ENCODE assay signal across 8 cellular contexts in the genomic region with DNA sequence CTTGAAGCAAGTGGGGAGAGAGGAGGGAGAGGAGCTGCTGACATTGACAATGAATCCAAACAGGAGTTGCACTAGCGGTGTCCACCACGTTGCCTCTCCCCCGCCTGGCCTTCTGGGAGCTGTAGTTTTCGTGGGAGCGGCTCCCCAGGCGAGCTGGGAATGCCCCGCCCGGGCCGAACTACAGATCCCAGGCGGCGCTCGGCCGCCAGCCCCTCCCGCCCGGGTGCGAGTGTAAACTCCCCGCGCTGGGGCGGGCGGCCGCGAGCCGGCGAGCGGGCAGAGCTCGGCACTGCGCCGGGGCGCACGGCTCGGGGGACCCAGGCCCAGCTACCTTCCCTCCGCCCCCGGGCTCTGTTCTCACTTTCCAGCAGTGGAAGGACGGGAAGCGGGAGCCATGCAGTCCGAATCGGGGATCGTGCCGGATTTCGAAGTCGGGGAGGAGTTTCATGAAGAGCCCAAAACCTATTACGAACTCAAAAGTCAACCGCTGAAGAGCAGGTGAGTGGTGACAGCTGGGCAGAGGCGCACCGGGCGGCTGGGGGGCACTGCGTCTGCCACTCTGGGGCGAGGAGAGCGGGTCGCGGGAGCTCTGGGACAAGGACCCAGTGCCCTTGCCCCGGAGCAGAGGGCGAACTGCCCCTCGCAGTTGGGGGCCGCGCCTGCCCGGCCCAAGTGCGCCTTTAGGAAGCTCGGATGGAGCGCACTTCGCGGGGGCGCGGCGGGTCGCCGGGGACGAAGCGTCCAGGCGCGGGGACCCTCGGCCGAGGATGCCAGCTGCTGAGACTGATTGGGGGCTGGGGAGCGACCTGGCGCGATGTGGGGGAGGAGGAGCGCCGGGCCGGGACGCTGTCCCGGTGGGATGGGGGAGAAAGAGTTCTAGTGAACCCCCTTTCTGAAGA. TPM values are rescaled to one million over a fixed set of nuclear protein-coding genes. Genes with fewer than 3 reads are reported as not detected.
A peak's percentile ranks its signal among the peaks of the same experiment; 100 is the strongest.
DNase-seq lines count a peak whose midpoint lies in the region; ATAC-seq and TF ChIP-seq lines count a peak whose summit lies in the region.

A gene with protein sequence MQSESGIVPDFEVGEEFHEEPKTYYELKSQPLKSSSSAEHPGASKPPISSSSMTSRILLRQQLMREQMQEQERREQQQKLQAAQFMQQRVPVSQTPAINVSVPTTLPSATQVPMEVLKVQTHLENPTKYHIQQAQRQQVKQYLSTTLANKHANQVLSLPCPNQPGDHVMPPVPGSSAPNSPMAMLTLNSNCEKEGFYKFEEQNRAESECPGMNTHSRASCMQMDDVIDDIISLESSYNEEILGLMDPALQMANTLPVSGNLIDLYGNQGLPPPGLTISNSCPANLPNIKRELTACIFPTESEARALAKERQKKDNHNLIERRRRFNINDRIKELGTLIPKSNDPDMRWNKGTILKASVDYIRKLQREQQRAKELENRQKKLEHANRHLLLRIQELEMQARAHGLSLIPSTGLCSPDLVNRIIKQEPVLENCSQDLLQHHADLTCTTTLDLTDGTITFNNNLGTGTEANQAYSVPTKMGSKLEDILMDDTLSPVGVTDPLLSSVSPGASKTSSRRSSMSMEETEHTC (plus strand): TSS at position 261 of the 899 bp plus-strand sequence. CDS start 134 bp downstream, at position 395.

- no peaks in the 10 kb centered on the region for H3K9me3 ChIP-seq in left lung

- TF ChIP-seq CTCF in NB4 (IDR thresholded peaks at IDR 0.05; ENCODE audit: low read depth, low read length) (no peak), dorsolateral prefrontal cortex (IDR thresholded peaks at IDR 0.05 in 54 of 56, conservative IDR thresholded peaks at IDR 0.05 in 2 of 56; ENCODE audit: low read depth in 1 of 56, partially characterized antibody in 56 of 56) (peak in 26 of 56 donors; percentile 11 to 51 (median 28)), left lung (IDR thresholded peaks at IDR 0.05) (no peak)

- H3K27me3 ChIP-seq in dorsolateral prefrontal cortex (peaks cover 0 to 12% (median 0%) of the 10 kb centered on the region in 45 donors), left lung (peaks cover 0 to 28% of the 10 kb centered on the region in 2 donors)

- intact Hi-C loops in dorsolateral prefrontal cortex (cut with DNase I): loop anchor here (5.0 to 10.0 kb wide), 4 partner anchors 38 to 105 kb away; no protein-coding TSS in a partner anchor
- intact Hi-C loops in left lung (cut with DNase I): no loop called here

- H3K27ac ChIP-seq in dorsolateral prefrontal cortex: peak within 1 kb of the TSS in 53 of 59 donors; percentile 17 to 89 (median 75)
- peak within 1 kb of the TSS; percentile 66 to 74 for H3K27ac ChIP-seq in left lung

- TF ChIP-seq POLR2A in NB4 (IDR thresholded peaks at IDR 0.05; ENCODE audit: extremely low read depth, insufficient read length): no peak

- H3K36me3 ChIP-seq in left lung: no peaks in the 10 kb centered on the region

- ATAC-seq in HG02623 (IDR thresholded peaks at IDR 0.05; ENCODE audit: unreplicated experiment): peak; percentile 98
- peak; percentile 99 for ATAC-seq in left lung

- DNase-seq in activated CD8-positive, alpha-beta memory T cell treated with anti-CD3 and anti-CD28 coated beads for 24 hours: peak; percentile 64
- DNase-seq in activated CD8-positive, alpha-beta memory T cell treated with anti-CD3 and anti-CD28 coated beads, Interleukin-2, amount 50 U/mL, for 4 hours: no peak
- DNase-seq in NB4 (ENCODE audit: low read depth) (peak; percentile 87), SKM-1 (lab: John Stamatoyannopoulos, UW; ENCODE audit: unreplicated experiment) (peak; percentile 88), dorsolateral prefrontal cortex (peak; percentile 79 to 96 (median 94)), left lung (peak; percentile 93 to 95)
- peak; percentile 16 to 22 for DNase-seq in stimulated activated CD4-positive, alpha-beta T cell treated with anti-CD3 and anti-CD28 coated beads, Interleukin-2, amount 100 ng/mL, for 48 hours

- H3K4me3 ChIP-seq in NB4 (ENCODE audit: low read depth, low read length) (peak within 1 kb of the TSS; percentile 68), dorsolateral prefrontal cortex (peak within 1 kb of the TSS; percentile 60 to 99 (median 92)), left lung (peak within 1 kb of the TSS; percentile 79 to 89)

- H3K4me1 ChIP-seq in left lung: peaks cover 0 to 14% of the 10 kb centered on the region in 2 donors

RNA-seq across cellular contexts. Expression of the gene that starts here (rescaled TPM):
- 10 to 100 TPM in 82 of 120 experiments, 1 to 10 TPM in 38; 4.7 to 23.9 (median 11.8) TPM for total RNA-seq in dorsolateral prefrontal cortex
- total RNA-seq in left lung: 10 to 100 TPM; 24.3 to 29.6 TPM

Comparison
In these comparisons a context has a peak if more than half of its experiments do, and no peak if none do; other contexts are left out.
1. intact Hi-C loops: an anchor here in dorsolateral prefrontal cortex (5.0 to 10.0 kb wide); none called in left lung.